Comparison of ENCODE assay signal across 18 cellular contexts in the genomic region with DNA sequence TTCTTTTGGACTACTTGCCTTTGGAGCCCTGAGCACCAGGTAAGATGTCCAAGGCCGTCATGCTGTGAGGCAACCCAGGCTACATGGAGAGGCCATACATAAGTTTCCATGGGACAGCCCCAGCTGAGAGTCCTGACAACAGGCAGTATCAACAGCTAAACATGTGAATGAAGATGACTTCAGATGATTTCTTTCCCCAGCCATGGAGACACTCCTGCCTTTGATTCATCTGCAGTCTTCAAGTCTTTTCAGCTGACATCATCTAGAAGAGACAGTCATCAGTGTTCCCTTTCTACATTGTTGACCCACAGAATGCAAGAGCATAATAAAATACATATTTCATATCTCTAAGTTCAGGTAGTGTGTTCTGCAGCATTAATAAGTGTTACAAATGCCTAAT.
"Had no signal": no experiment of that assay in that cellular context is flagged by ENCODE, and none has a peak within 500 bp of the region (broad histone marks: within the 10 kb centered on the region; RNA-seq: fewer than 3 reads in every experiment).

No MANE protein-coding gene starts in this region.

- H3K9me3 ChIP-seq: esophagus muscularis mucosa, right atrium auricular region, suprapubic skin, thyroid gland had no signal

- DNase-seq: effector memory CD4-positive, alpha-beta T cell; foreskin melanocyte; heart left ventricle; hippocampal formation; naive thymus-derived CD4-positive, alpha-beta T cell; nephron progenitor cell; stimulated activated CD4-positive, alpha-beta T cell treated with anti-CD3 and anti-CD28 coated beads, Interleukin-2, amount 100 ng/mL, for 48 hours; stimulated activated naive CD4-positive, alpha-beta T cell treated with Interleukin-2 at 50 U/mL for 16 hours; thyroid gland had no signal

- ATAC-seq: heart left ventricle; naive thymus-derived CD4-positive, alpha-beta T cell had no signal

- H3K9me3 Mint-ChIP-seq: type B pancreatic cell had no signal

- FAIRE-seq: endometrium, urothelium cell line had no signal

- H3K4me1 Mint-ChIP-seq: nephron progenitor cell had no signal

- H3K4me3 Mint-ChIP-seq: naive thymus-derived CD4-positive, alpha-beta T cell; nephron progenitor cell; type B pancreatic cell had no signal

- H3K36me3 ChIP-seq: esophagus muscularis mucosa, heart left ventricle, neutrophil, right atrium auricular region, suprapubic skin, thyroid gland had no signal

- H3K27me3 ChIP-seq: esophagus muscularis mucosa, heart left ventricle, neutrophil, right atrium auricular region, suprapubic skin, thyroid gland had no signal

- H3K27me3 Mint-ChIP-seq: naive thymus-derived CD4-positive, alpha-beta T cell; type B pancreatic cell had no signal

- H3K27ac ChIP-seq: epithelial cell of prostate, esophagus muscularis mucosa, heart left ventricle, neutrophil, right atrium auricular region, suprapubic skin, thyroid gland had no signal

- H3K4me3 ChIP-seq: esophagus muscularis mucosa, heart left ventricle, right atrium auricular region, smooth muscle cell, suprapubic skin, thyroid gland had no signal

- H3K4me2 ChIP-seq: smooth muscle cell had no signal

- H3K4me1 ChIP-seq: esophagus muscularis mucosa, heart left ventricle, right atrium auricular region, suprapubic skin, thyroid gland had no signal

- H3K36me3 Mint-ChIP-seq: naive thymus-derived CD4-positive, alpha-beta T cell; type B pancreatic cell had no signal

- H3K27ac Mint-ChIP-seq: nephron progenitor cell, type B pancreatic cell had no signal
